Comparison of ENCODE assay signal across 8 cellular contexts in the genomic region with DNA sequence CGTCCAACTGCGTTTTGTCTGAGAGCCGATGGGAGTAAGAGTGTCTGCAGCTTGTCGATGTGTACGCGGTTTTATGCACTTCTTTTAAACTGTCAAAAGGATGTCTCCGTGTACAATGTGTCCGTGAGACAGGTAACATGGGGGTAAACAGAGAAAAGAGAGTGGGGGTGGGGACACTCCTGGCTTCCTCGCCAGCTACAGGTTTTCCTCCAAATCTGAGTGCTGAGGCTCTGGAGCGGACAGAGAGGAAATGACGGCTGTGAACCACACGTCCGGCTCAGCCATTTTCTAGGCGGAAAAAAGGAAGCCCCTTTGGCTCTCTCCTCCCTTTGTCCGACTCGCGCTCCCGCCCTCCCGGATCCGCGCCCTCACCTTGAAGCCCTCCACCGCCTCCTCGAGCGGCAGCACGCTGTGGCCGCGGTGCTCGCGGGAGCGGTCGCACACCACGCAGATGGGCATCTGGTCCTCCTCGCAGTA. TPM values are rescaled to one million over a fixed set of nuclear protein-coding genes. Genes with fewer than 3 reads are reported as not detected.
DNase-seq lines count a peak whose midpoint lies in the region; ATAC-seq, FAIRE-seq and TF ChIP-seq lines count a peak whose summit lies in the region.

No MANE protein-coding gene starts in this region.

- CTCF ChIA-PET in K562 (lab: Yijun Ruan, JAX; ENCODE audit: low intra/inter-chr PET ratio) = interaction anchor here (0.7 kb wide), 1 partner anchor 11 kb away, joined by 3 read pairs; no protein-coding TSS in a partner anchor

- peak; percentile 40 for DNase-seq in DMS79 (lab: John Stamatoyannopoulos, UW)
- DNase-seq in HL-60 (ENCODE audit: low read depth in 1 of 2, low spot score in 1 of 2) = peak in 1 of 2 experiments; percentile 66
- peak; percentile 25 for DNase-seq in SK-N-DZ (ENCODE audit: low spot score)
- DNase-seq in K562 (ENCODE audit: extremely low read depth in 1 of 4, low spot score in 3 of 4) = peak in 2 of 4 experiments; percentile 56 to 63
- DNase-seq in SIG-M5 treated with dmso at 0.1 percent for 504 hours (lab: John Stamatoyannopoulos, UW; ENCODE audit: unreplicated experiment) = no peak

- BruUV-seq in K562 (replicated peaks; lab: Mats Ljungman, UMichigan) = no TSS peak

- peak overlapping the region; percentile 81 to 100 for H3K9ac ChIP-seq in K562 (ENCODE audit: insufficient read depth in 1 of 2, low read depth in 2 of 2, low read length in 2 of 2)

- H3K27me3 ChIP-seq in HL-60 (ENCODE audit: insufficient read depth, poor library complexity, severe bottlenecking) (no peaks in the 10 kb centered on the region), K562 (ENCODE audit: control insufficient read depth in 2 of 2, insufficient read depth in 2 of 2, low read length in 2 of 2) (no peaks in the 10 kb centered on the region)

- intact Hi-C loops in K562 (cut with micrococcal nuclease) = loop anchor here (2.0 kb wide), 1 partner anchor 26 kb away; no protein-coding TSS in a partner anchor

- peak overlapping the region; percentile 82 for H3K4me3 ChIP-seq in HL-60 (replicated peaks; ENCODE audit: insufficient read depth, low read length)
- peak overlapping the region; percentile 95 for H3K4me3 ChIP-seq in K562
- H3K4me3 ChIP-seq in iPS-18c (ENCODE audit: insufficient read depth, low read depth, low read length) = peak overlapping the region; percentile 97
- H3K4me3 ChIP-seq in skin epidermis = peak overlapping the region; percentile 68 to 99 (median 93)

- peak; percentile 22 for ATAC-seq in GM19467 (IDR thresholded peaks at IDR 0.05; ENCODE audit: unreplicated experiment)
- peak; percentile 59 for ATAC-seq in K562

- H3K9me3 ChIP-seq in K562 (replicated peaks; ENCODE audit: control insufficient read depth, insufficient read depth, low read depth, low read length) (no peaks in the 10 kb centered on the region), iPS-18c (ENCODE audit: control insufficient read depth, insufficient read depth, low read length) (no peaks in the 10 kb centered on the region)

- no peak for TF ChIP-seq EP300 in K562 (IDR thresholded peaks at IDR 0.05; ENCODE audit: low read length)

- TF ChIP-seq POLR2A in K562 (conservative IDR thresholded peaks at IDR 0.05) = no peak

- WGBS in K562 (ENCODE audit: insufficient coverage, low coverage, missing lambda C conversion rate) = 2% methylated on average over 33 of the region's 33 CpGs

- H3K79me2 ChIP-seq in K562 (ENCODE audit: control insufficient read depth, insufficient read depth, low read length) = peaks cover 71% of the 10 kb centered on the region

- peaks cover 24 to 29% of the 10 kb centered on the region in 2 experiments for H3K4me1 ChIP-seq in K562 (replicated peaks in 1 of 2; ENCODE audit: control insufficient read depth in 2 of 2, insufficient read depth in 2 of 2, low read length in 2 of 2)

- H3K27ac ChIP-seq in HL-60 (replicated peaks) = peak overlapping the region; percentile 98
- peak overlapping the region; percentile 97 for H3K27ac ChIP-seq in K562 (ENCODE audit: extremely low read depth, low read depth, low read length)
- peak overlapping the region; percentile 69 to 98 (median 94) for H3K27ac ChIP-seq in skin epidermis

- TF ChIP-seq CTCF in HL-60 (IDR thresholded peaks at IDR 0.05; ENCODE audit: insufficient read depth, low read length) (no peak), K562 (IDR thresholded peaks at IDR 0.05 in 2 of 3, conservative IDR thresholded peaks at IDR 0.05 in 1 of 3; ENCODE audit: insufficient read depth in 2 of 3, low read depth in 1 of 3, low read length in 3 of 3) (no peak)

- H4K20me1 ChIP-seq in K562 (replicated peaks; ENCODE audit: control insufficient read depth, insufficient read depth, low read length) = peaks cover 15% of the 10 kb centered on the region

- no peak for TF ChIP-seq RAD21 in K562 (CRISPR knock-in tag; conservative IDR thresholded peaks at IDR 0.05 in 1 of 2, IDR thresholded peaks at IDR 0.05 in 1 of 2)

- POLR2A ChIA-PET in K562 (lab: Yijun Ruan, JAX) = interaction anchor here (0.6 to 6.6 kb wide), 20 partner anchors 9 to 1122 kb away, joined by 3 to 104 read pairs (median 6); no protein-coding TSS in a partner anchor

- peak overlapping the region; percentile 96 for H3K4me2 ChIP-seq in K562 (ENCODE audit: insufficient read depth, low read length)

- no peak for FAIRE-seq in K562 (lab: Jason Lieb, UNC)

- no peaks in the 10 kb centered on the region for H3K9me1 ChIP-seq in K562 (ENCODE audit: control insufficient read depth, insufficient read depth, low read length)

- H2AFZ ChIP-seq in K562 (ENCODE audit: low read depth, low read length) = peak overlapping the region; percentile 92

- peaks cover 46% of the 10 kb centered on the region for H3K36me3 ChIP-seq in K562 (ENCODE audit: control insufficient read depth, insufficient read depth, low read length)

- in situ Hi-C loops in K562 (cut with MboI) = no loop called here

TF ChIP-seq in K562, 482 proteins besides CTCF, POLR2A, EP300 and RAD21 (continues in another document):
- TF ChIP-seq XRCC4 (IDR thresholded peaks at IDR 0.05; ENCODE audit: extremely low read depth, insufficient read depth, insufficient read length) = no peak
- TF ChIP-seq ETV5 (CRISPR knock-in tag; IDR thresholded peaks at IDR 0.05; ENCODE audit: low read depth) = peak; percentile 35
- TF ChIP-seq UBTF (IDR thresholded peaks at IDR 0.05; ENCODE audit: borderline replicate concordance in 1 of 2, low read depth in 2 of 2, low read length in 2 of 2) = no peak
- TF ChIP-seq, protein P1, sequence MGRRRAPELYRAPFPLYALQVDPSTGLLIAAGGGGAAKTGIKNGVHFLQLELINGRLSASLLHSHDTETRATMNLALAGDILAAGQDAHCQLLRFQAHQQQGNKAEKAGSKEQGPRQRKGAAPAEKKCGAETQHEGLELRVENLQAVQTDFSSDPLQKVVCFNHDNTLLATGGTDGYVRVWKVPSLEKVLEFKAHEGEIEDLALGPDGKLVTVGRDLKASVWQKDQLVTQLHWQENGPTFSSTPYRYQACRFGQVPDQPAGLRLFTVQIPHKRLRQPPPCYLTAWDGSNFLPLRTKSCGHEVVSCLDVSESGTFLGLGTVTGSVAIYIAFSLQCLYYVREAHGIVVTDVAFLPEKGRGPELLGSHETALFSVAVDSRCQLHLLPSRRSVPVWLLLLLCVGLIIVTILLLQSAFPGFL (CRISPR knock-in tag; IDR thresholded peaks at IDR 0.05) = peak; percentile 43; the same call in 1 of the 2 replicates
- TF ChIP-seq, protein P2, sequence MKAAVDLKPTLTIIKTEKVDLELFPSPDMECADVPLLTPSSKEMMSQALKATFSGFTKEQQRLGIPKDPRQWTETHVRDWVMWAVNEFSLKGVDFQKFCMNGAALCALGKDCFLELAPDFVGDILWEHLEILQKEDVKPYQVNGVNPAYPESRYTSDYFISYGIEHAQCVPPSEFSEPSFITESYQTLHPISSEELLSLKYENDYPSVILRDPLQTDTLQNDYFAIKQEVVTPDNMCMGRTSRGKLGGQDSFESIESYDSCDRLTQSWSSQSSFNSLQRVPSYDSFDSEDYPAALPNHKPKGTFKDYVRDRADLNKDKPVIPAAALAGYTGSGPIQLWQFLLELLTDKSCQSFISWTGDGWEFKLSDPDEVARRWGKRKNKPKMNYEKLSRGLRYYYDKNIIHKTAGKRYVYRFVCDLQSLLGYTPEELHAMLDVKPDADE (conservative IDR thresholded peaks at IDR 0.05; ENCODE audit: control insufficient read depth, low read depth, low read length) = 0 out of 2 replicates have a peak, but pooled peaks have one; percentile 25
- no peak for TF ChIP-seq BMI1 (IDR thresholded peaks at IDR 0.05; ENCODE audit: low read length)
- TF ChIP-seq NR2C1 (IDR thresholded peaks at IDR 0.05) = no peak
- TF ChIP-seq NR2C1 (tag; IDR thresholded peaks at IDR 0.05) = 0 out of 2 replicates have a peak, but pooled peaks have one; percentile 1
- TF ChIP-seq ZNF445 (CRISPR knock-in tag; IDR thresholded peaks at IDR 0.05; ENCODE audit: low read depth) = no peak
- TF ChIP-seq TEAD2 (tag; IDR thresholded peaks at IDR 0.05) = no peak
- TF ChIP-seq PTBP1 (IDR thresholded peaks at IDR 0.05; ENCODE audit: low read depth, low read length) = no peak

RNA-seq across cellular contexts. Expression of gene TRIM27, which starts 0.9 kb away (rescaled TPM):
- 74.0 and 84.2 TPM in 2 replicates for polyA plus RNA-seq in SK-N-DZ (2014; cell fraction: cytosol; rRNA removed)
- polyA plus RNA-seq in SK-N-DZ (2014; cell fraction: nucleus; rRNA removed) = 121 and 154 TPM in 2 replicates
- total RNA-seq in K562 (2011; cell fraction: chromatin; rRNA removed; ENCODE audit: low replicate concordance) = 367 and 380 TPM in 2 replicates
- 219 and 229 TPM in 2 replicates for total RNA-seq in K562 (2011; cell fraction: nucleolus; rRNA removed)
- 317 and 452 TPM in 2 replicates for total RNA-seq in K562 (2011; cell fraction: nucleoplasm; rRNA removed)
- total RNA-seq in K562 (2014; rRNA removed) (145 and 157 TPM in 2 replicates), K562 (2014; rRNA removed; fragmentation: Illumina TruSeq; extraction: Trizol) (126 and 129 TPM in 2 replicates), K562 (2015; rRNA removed; fragmentation: Illumina TruSeq; extraction: Trizol) (141 and 156 TPM in 2 replicates), K562 (2021) (122 and 127 TPM in 2 replicates)
- polyA plus RNA-seq in K562 (2011; rRNA removed) (206 and 235 TPM in 2 replicates), K562 (2014; fragmentation: Illumina TruSeq; extraction: Trizol) (90.9 and 99.7 TPM in 2 replicates), K562 (2014; fragmentation: Nextera tagmentation; extraction: Ambion mirVana) (10 to 100 TPM; 37.7 to 49.6 TPM), K562 (2014; rRNA removed) (118 TPM in 2 replicates)
- 186 and 195 TPM in 2 replicates for polyA plus RNA-seq in K562 (2011; cell fraction: cytosol; rRNA removed)
- 387 and 419 TPM in 2 replicates for polyA plus RNA-seq in K562 (2011; cell fraction: nucleus; rRNA removed)
- 101 and 114 TPM in 2 replicates for polyA plus RNA-seq in K562 (2012)
- 250 and 288 TPM in 2 replicates for polyA minus RNA-seq in K562 (2011; rRNA and poly(A)+ RNA removed)
- 93.5 and 114 TPM in 2 replicates for polyA minus RNA-seq in K562 (2011; cell fraction: cytosol; rRNA and poly(A)+ RNA removed)
- 159 and 183 TPM in 2 replicates for polyA minus RNA-seq in K562 (2011; cell fraction: nucleus; rRNA and poly(A)+ RNA removed)
